In the genomic region with DNA sequence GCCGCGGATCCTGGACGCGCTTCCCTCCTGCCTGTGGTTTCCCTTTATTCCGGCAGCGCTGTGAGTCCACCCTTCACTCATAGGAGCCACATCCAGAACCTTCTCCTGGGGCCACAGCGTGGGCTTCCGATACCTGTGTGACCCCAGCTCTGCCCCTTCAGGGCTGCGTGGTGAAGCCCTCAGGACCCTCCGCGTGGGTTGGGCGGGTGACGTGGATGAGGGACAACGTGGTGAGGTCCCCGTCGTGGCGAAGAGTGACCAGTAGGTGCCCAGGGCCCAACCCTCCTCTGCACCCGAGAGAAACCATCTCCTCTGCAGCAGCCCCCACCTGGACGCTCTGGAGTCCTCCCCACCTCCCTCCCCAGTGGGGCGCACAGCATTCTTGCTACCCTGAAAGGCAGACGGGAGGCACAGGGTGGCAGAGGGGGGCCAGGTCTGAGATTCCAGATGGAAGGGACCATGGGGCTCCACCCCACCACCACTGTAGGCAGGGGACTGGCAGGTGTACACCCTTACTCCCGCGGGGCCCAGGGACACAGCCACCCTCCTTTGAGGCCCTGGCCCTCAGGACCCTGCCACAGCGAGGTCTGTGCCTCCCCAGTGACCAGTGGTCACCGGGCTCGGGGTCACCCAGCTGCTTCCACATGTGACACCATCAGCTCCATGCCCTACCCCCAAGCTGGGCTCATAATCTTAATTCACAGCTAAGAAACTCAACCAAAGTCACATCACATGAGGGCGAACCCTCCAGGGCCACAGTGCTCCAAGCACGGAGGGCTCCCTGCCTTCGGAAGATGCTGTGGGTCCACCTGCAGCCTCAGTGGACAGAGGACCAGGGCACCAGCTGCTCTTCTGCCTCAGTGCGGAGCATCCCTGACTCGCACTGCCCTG, we compare ENCODE assay signal across 13 cellular contexts. TPM values are rescaled to one million over a fixed set of nuclear protein-coding genes. Genes with fewer than 3 reads are reported as not detected.
DNase-seq lines count a peak whose midpoint lies in the region; ATAC-seq, FAIRE-seq and TF ChIP-seq lines count a peak whose summit lies in the region.
"Had no signal": no experiment of that assay in that cellular context is flagged by ENCODE, and none has a peak within 500 bp of the region (broad histone marks: within the 10 kb centered on the region; RNA-seq: fewer than 3 reads in every experiment).

No MANE protein-coding gene starts in this region.

- no peak for ATAC-seq in activated CD4-positive, alpha-beta T cell treated with anti-CD3 and anti-CD28 coated beads for 36 hours
- ATAC-seq: GM12878, right cardiac atrium had no signal

- no peak for DNase-seq in activated CD4-positive, alpha-beta T cell treated with anti-CD3 and anti-CD28 coated beads for 36 hours
- DNase-seq in activated CD4-positive, alpha-beta T cell treated with anti-CD3 and anti-CD28 coated beads for 48 hours = no peak
- DNase-seq in glutamatergic neuron = no peak
- DNase-seq in posterior vena cava (ENCODE audit: low spot score) = peak; percentile 76
- DNase-seq in activated CD8-positive, alpha-beta memory T cell treated with anti-CD3 and anti-CD28 coated beads, Interleukin-2, amount 50 U/mL, for 48 hours = no peak
- no peak for DNase-seq in endothelial cell (ENCODE audit: low spot score)
- DNase-seq in GM12891 (ENCODE audit: insufficient read length, low spot score) = no peak
- DNase-seq: activated CD4-positive, alpha-beta T cell treated with anti-CD3 and anti-CD28 coated beads for 1 hour; transverse colon had no signal

- no peak for TF ChIP-seq CTCF in glutamatergic neuron (IDR thresholded peaks at IDR 0.05; ENCODE audit: partially characterized antibody, unreplicated experiment)
- no peak for TF ChIP-seq CTCF in endothelial cell (IDR thresholded peaks at IDR 0.05; ENCODE audit: unreplicated experiment)

- H3K36me3 Mint-ChIP-seq in activated CD4-positive, alpha-beta T cell treated with anti-CD3 and anti-CD28 coated beads for 36 hours (ENCODE audit: low read depth) = peaks cover 2% of the 10 kb centered on the region
- H3K36me3 Mint-ChIP-seq in glutamatergic neuron (ENCODE audit: unreplicated experiment) (no peaks in the 10 kb centered on the region), endothelial cell (ENCODE audit: low read depth, unreplicated experiment) (peaks cover 8% of the 10 kb centered on the region)

- no peaks in the 10 kb centered on the region for H3K9me3 Mint-ChIP-seq in activated CD4-positive, alpha-beta T cell treated with anti-CD3 and anti-CD28 coated beads for 36 hours (ENCODE audit: low read depth)
- H3K9me3 Mint-ChIP-seq in glutamatergic neuron (ENCODE audit: unreplicated experiment) = peaks cover 8% of the 10 kb centered on the region
- no peaks in the 10 kb centered on the region for H3K9me3 Mint-ChIP-seq in endothelial cell (ENCODE audit: unreplicated experiment)

- no peaks in the 10 kb centered on the region for H3K9me3 ChIP-seq in KOPT-K1 (ENCODE audit: insufficient read depth, low read length, poor library complexity, severe bottlenecking)
- H3K9me3 ChIP-seq: transverse colon had no signal

- POLR2A ChIA-PET in activated CD4-positive, alpha-beta T cell treated with anti-CD3 and anti-CD28 coated beads for 36 hours (lab: Charles Lee) = interaction anchor here (0.6 kb wide), 1 partner anchor 20 kb away, joined by 3 read pairs; no protein-coding TSS in a partner anchor

- intact Hi-C loops in activated CD4-positive, alpha-beta T cell treated with anti-CD3 and anti-CD28 coated beads for 36 hours (cut with DNase I, micrococcal nuclease) = loop anchor here in 1 of 2 experiments (5.0 kb wide), 1 partner anchor 677 kb away; a partner anchor contains a TSS
- intact Hi-C loops in posterior vena cava (cut with DNase I) = no loop called here

- H3K4me3 Mint-ChIP-seq in activated CD4-positive, alpha-beta T cell treated with anti-CD3 and anti-CD28 coated beads for 36 hours = peak overlapping the region; percentile 1
- peak overlapping the region; percentile 58 for H3K4me3 Mint-ChIP-seq in glutamatergic neuron (ENCODE audit: unreplicated experiment)
- H3K4me3 Mint-ChIP-seq in endothelial cell (ENCODE audit: unreplicated experiment) = no peak overlapping the region

- peaks cover 19% of the 10 kb centered on the region for H3K4me1 Mint-ChIP-seq in activated CD4-positive, alpha-beta T cell treated with anti-CD3 and anti-CD28 coated beads for 36 hours
- peaks cover 12% of the 10 kb centered on the region for H3K4me1 Mint-ChIP-seq in glutamatergic neuron (ENCODE audit: low read depth, unreplicated experiment)
- peaks cover 10% of the 10 kb centered on the region for H3K4me1 Mint-ChIP-seq in endothelial cell (ENCODE audit: unreplicated experiment)

- no peak for TF ChIP-seq POLR2A in GM12891 (IDR thresholded peaks at IDR 0.05; ENCODE audit: low read depth, low read length)

- CTCF ChIA-PET in activated CD4-positive, alpha-beta T cell treated with anti-CD3 and anti-CD28 coated beads for 36 hours (lab: Charles Lee) = no interaction called here

- H3K27ac Mint-ChIP-seq in activated CD4-positive, alpha-beta T cell treated with anti-CD3 and anti-CD28 coated beads for 36 hours = no peak overlapping the region
- no peak overlapping the region for H3K27ac Mint-ChIP-seq in glutamatergic neuron (ENCODE audit: unreplicated experiment)
- no peak overlapping the region for H3K27ac Mint-ChIP-seq in endothelial cell (ENCODE audit: unreplicated experiment)

- peaks cover 16% of the 10 kb centered on the region for H3K27me3 Mint-ChIP-seq in activated CD4-positive, alpha-beta T cell treated with anti-CD3 and anti-CD28 coated beads for 36 hours
- peaks cover 27% of the 10 kb centered on the region for H3K27me3 Mint-ChIP-seq in glutamatergic neuron (ENCODE audit: unreplicated experiment)
- peaks cover 40% of the 10 kb centered on the region for H3K27me3 Mint-ChIP-seq in endothelial cell (ENCODE audit: unreplicated experiment)

- H3K27ac ChIP-seq in KOPT-K1 (ENCODE audit: low read depth, low read length, poor library complexity, severe bottlenecking) = peak overlapping the region; percentile 100
- H3K27ac ChIP-seq: transverse colon had no signal

- no peak for FAIRE-seq in GM12891 (lab: Jason Lieb, UNC)
- FAIRE-seq: A204.1, GM12878 had no signal

- no peaks in the 10 kb centered on the region for H3K36me3 ChIP-seq in KOPT-K1 (ENCODE audit: insufficient read depth, low read length)
- H3K36me3 ChIP-seq: transverse colon had no signal

TF ChIP-seq in GM12891, 5 proteins besides CTCF, POLR2A, EP300 and RAD21:
- TF ChIP-seq POLR2AphosphoS5 (IDR thresholded peaks at IDR 0.05; ENCODE audit: low read depth, low read length) (no peak), PAX5 (IDR thresholded peaks at IDR 0.05; ENCODE audit: insufficient read depth, low read length, severe bottlenecking) (no peak), POU2F2 (IDR thresholded peaks at IDR 0.05; ENCODE audit: low read depth, low read length) (no peak), SPI1 (IDR thresholded peaks at IDR 0.05; ENCODE audit: low read depth, low read length) (no peak), TAF1 (IDR thresholded peaks at IDR 0.05; ENCODE audit: low read depth, low read length) (no peak)

RNA-seq across cellular contexts. Expression of a gene that starts 3.4 kb away (rescaled TPM):
- total RNA-seq in activated CD4-positive, alpha-beta T cell treated with anti-CD3 and anti-CD28 coated beads for 36 hours = 10 to 100 TPM; 17.3 to 17.4 TPM
- total RNA-seq in glutamatergic neuron (ENCODE audit: unreplicated experiment) = 53.5 TPM
- 1 to 10 TPM; 7.3 to 8.5 TPM for total RNA-seq in posterior vena cava
- total RNA-seq in endothelial cell (ENCODE audit: unreplicated experiment) = 22.6 TPM
- polyA plus RNA-seq in GM12891 (2012; ENCODE audit: low read depth, missing spikeins) = 9.5 TPM

RNA-seq across cellular contexts. Expression of a gene that starts 22.6 kb away (rescaled TPM):
- 10 to 100 TPM; 22.1 to 23.6 TPM for total RNA-seq in activated CD4-positive, alpha-beta T cell treated with anti-CD3 and anti-CD28 coated beads for 36 hours
- 73.7 TPM for total RNA-seq in glutamatergic neuron (ENCODE audit: unreplicated experiment)
- total RNA-seq in posterior vena cava = 10 to 100 TPM; 20.8 to 21.7 TPM
- 40.3 TPM for total RNA-seq in endothelial cell (ENCODE audit: unreplicated experiment)
- 11.3 TPM for polyA plus RNA-seq in GM12891 (2012; ENCODE audit: low read depth, missing spikeins)
